8 cellular contexts compared by ENCODE assay signal in the genomic region with DNA sequence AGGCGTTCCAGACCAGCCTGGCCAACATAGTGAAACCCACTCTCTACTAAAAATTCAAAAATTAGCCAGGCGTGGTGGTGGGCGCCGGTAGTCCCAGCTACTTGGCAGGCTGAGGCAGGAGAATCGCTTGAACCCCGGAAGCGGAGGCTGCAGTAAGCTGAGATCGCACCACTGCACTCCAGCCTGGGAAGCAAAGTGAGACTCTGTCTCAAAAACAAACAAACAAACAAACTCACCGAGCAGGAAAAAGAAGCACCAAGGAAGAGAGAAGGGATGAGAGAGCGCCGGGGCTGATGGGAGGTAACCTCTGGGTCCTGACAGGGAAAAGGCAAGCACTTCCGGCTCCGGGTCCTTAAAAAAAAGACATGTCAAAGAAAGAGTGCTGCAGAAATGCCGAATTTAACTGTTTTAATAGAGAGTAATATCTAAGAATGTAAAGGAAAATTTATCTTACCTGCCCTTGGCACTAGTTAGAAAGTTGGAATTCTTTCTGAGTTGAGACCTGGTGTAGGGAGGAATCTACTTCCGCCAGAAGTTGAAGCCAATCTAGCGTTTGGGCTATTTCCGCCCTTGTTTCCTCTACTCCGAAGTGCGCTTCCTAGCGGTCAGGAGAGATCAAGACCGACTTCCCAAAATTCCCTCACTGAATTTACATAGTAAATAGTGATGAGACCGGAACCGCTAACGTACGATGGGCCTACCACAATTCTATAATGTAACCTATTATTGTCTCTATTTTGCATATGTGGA.
A peak's percentile ranks its signal among the peaks of the same experiment; 100 is the strongest.
DNase-seq lines count a peak whose midpoint lies in the region; ATAC-seq and TF ChIP-seq lines count a peak whose summit lies in the region.

No MANE protein-coding gene starts in this region.

- peak; percentile 83 for TF ChIP-seq CTCF in astrocyte of the cerebellum (IDR thresholded peaks at IDR 0.05; ENCODE audit: low read depth, low read length, missing control alignments)

- no peaks in the 10 kb centered on the region for H3K4me1 ChIP-seq in rectal smooth muscle tissue (ENCODE audit: control insufficient read depth, insufficient read depth, low read length)

- H3K9ac ChIP-seq in rectal smooth muscle tissue (ENCODE audit: low read length): peak overlapping the region; percentile 81

- H3K27me3 ChIP-seq in rectal smooth muscle tissue (ENCODE audit: control insufficient read depth, insufficient read depth, low read length): no peaks in the 10 kb centered on the region

- peaks cover 3% of the 10 kb centered on the region for H3K36me3 ChIP-seq in rectal smooth muscle tissue (ENCODE audit: control insufficient read depth, insufficient read depth, low read length)

- peak; percentile 95 for DNase-seq in NCI-H1694 (lab: John Stamatoyannopoulos, UW)
- peak; percentile 19 to 90 (median 64) for DNase-seq in T-helper 2 cell
- peak; percentile 95 for DNase-seq in astrocyte of the cerebellum (ENCODE audit: low read depth)
- peak; percentile 90 for DNase-seq in hepatic stellate cell (ENCODE audit: low spot score)
- no peak for DNase-seq in cortex of kidney (lab: John Stamatoyannopoulos, UW)

- H3K27ac ChIP-seq in rectal smooth muscle tissue (ENCODE audit: low read depth, low read length): peak overlapping the region; percentile 89

- ATAC-seq in GM18498 (IDR thresholded peaks at IDR 0.05; ENCODE audit: unreplicated experiment): peak; percentile 75
- peak; percentile 89 for ATAC-seq in HG02885 (IDR thresholded peaks at IDR 0.05; ENCODE audit: poor library complexity, unreplicated experiment)

- H3K4me3 ChIP-seq in astrocyte of the cerebellum (ENCODE audit: low read depth, low read length) (peak overlapping the region; percentile 83), rectal smooth muscle tissue (ENCODE audit: low read length) (peak overlapping the region; percentile 90)

- in situ Hi-C loops in astrocyte of the cerebellum (cut with HindIII; ENCODE audit: low sequenced_read_pairs): no loop called here
